25 cellular contexts compared by ENCODE assay signal in the genomic region with DNA sequence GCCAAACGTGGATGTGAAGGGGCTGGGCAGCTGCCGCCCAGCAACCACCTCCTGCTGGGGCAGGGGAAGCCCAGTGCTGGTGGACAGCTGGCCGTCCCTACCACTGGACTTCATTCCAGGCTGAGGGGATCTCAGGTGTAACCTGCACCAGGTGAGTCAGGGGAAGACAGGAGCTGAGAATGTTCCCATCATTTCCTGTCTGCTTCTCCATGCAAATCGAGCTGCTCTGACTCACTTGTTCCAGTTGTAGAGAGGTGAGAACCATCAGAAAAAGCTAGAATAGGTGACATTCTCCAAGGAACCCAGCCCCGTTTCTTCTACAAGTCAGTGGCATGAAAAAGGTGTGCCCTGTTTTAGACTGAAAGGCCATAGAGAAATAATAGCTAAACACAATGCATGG. TPM values are rescaled to one million over a fixed set of nuclear protein-coding genes. Genes with fewer than 3 reads are reported as not detected.
A peak's percentile ranks its signal among the peaks of the same experiment; 100 is the strongest.
DNase-seq lines count a peak whose midpoint lies in the region; ATAC-seq, FAIRE-seq and TF ChIP-seq lines count a peak whose summit lies in the region.
"Had no signal": no experiment of that assay in that cellular context is flagged by ENCODE, and none has a peak within 500 bp of the region (broad histone marks: within the 10 kb centered on the region; RNA-seq: fewer than 3 reads in every experiment).

No MANE protein-coding gene starts in this region.

- H3K4me3 ChIP-seq in right atrium auricular region = no peak overlapping the region
- H3K4me3 ChIP-seq in heart left ventricle = no peak overlapping the region
- H3K4me3 ChIP-seq in epithelial cell of esophagus (ENCODE audit: low read length) = no peak overlapping the region
- no peak overlapping the region for H3K4me3 ChIP-seq in kidney (ENCODE audit: low read length in 2 of 2)
- H3K4me3 ChIP-seq in endodermal cell (ENCODE audit: low read length) = no peak overlapping the region
- H3K4me3 ChIP-seq: A549; BLaER1 treated with 17β-estradiol and CSF1 and Interleukin-3, amounts not matched to agents 10 nM and 100 nM had no signal

- no peak overlapping the region for H3K27ac Mint-ChIP-seq in activated naive CD8-positive, alpha-beta T cell treated with anti-CD3 and anti-CD28 coated beads, Interleukin-2, amount 50 U/mL, for 24 hours
- no peak overlapping the region for H3K27ac Mint-ChIP-seq in endodermal cell
- H3K27ac Mint-ChIP-seq: CD4-positive, alpha-beta T cell had no signal

- 65 to 77% (median 69%) methylated on average over 5 of the region's 5 CpGs for WGBS in heart left ventricle, 4 donors
- WGBS in endodermal cell (ENCODE audit: insufficient coverage in 1 of 2, insufficient read length in 1 of 2), 2 experiments = 65 to 79% methylated on average over 2 to 5 of the region's 5 CpGs

- H3K9me3 ChIP-seq in right atrium auricular region (peaks cover 0 to 5% of the 10 kb centered on the region in 2 donors), heart left ventricle (peaks cover 0 to 16% (median 2%) of the 10 kb centered on the region in 12 donors), kidney (ENCODE audit: control insufficient read depth in 1 of 2, low read length in 2 of 2) (peaks cover 0 to 4% of the 10 kb centered on the region in 2 donors), endodermal cell (ENCODE audit: control insufficient read depth, low read length) (no peaks in the 10 kb centered on the region)
- H3K9me3 ChIP-seq: A549 had no signal

- H3K36me3 Mint-ChIP-seq in activated naive CD8-positive, alpha-beta T cell treated with anti-CD3 and anti-CD28 coated beads, Interleukin-2, amount 50 U/mL, for 24 hours (ENCODE audit: low read depth) = no peaks in the 10 kb centered on the region
- no peaks in the 10 kb centered on the region for H3K36me3 Mint-ChIP-seq in endodermal cell (ENCODE audit: low read depth)

- DNase-seq in right atrium auricular region (ENCODE audit: low spot score) = peak; percentile 43
- no peak for DNase-seq in heart left ventricle
- peak; percentile 77 for DNase-seq in epithelial cell of esophagus (ENCODE audit: low read depth)
- DNase-seq in kidney = peak; percentile 55
- no peak for DNase-seq in activated naive CD8-positive, alpha-beta T cell treated with anti-CD3 and anti-CD28 coated beads, Interleukin-2, amount 50 U/mL, for 24 hours
- DNase-seq in NCI-H187 treated with DMSO at 0.1 percent for 48 hours (lab: John Stamatoyannopoulos, UW) = no peak
- no peak for DNase-seq in endodermal cell
- DNase-seq: AML-193; CD4-positive, alpha-beta T cell; GOT3; HCEC 1CT; KBM-7; MM.1S; NCI-H187; NCI-H2171 treated with DMSO at 0.1 percent for 48 hours; NCI-H524; NCI-H748 treated with DMSO at 0.1 percent for 48 hours; NK-92 treated with Interleukin-12 subunit alpha and Interleukin-12 subunit beta, amount 100 ng/mL, for 24 hours; RPMI8226; SHP77 treated with DMSO at 0.1 percent for 48 hours had no signal

- H3K4me1 ChIP-seq in right atrium auricular region (no peaks in the 10 kb centered on the region), heart left ventricle (no peaks in the 10 kb centered on the region), kidney (ENCODE audit: control insufficient read depth in 1 of 2, insufficient read depth in 1 of 2, low read depth in 1 of 2, low read length in 2 of 2) (no peaks in the 10 kb centered on the region), endodermal cell (ENCODE audit: control insufficient read depth, insufficient read depth, low read length) (no peaks in the 10 kb centered on the region)
- H3K4me1 ChIP-seq: BLaER1 treated with 17β-estradiol and CSF1 and Interleukin-3, amounts not matched to agents 10 nM and 100 nM had no signal

- no peak for TF ChIP-seq CTCF in right atrium auricular region (IDR thresholded peaks at IDR 0.05)
- TF ChIP-seq CTCF in heart left ventricle (IDR thresholded peaks at IDR 0.05) = no peak
- no peak for TF ChIP-seq CTCF in epithelial cell of esophagus (IDR thresholded peaks at IDR 0.05; ENCODE audit: insufficient read depth, low read depth, low read length, missing control alignments)
- TF ChIP-seq CTCF in kidney (IDR thresholded peaks at IDR 0.05; ENCODE audit: borderline replicate concordance, extremely low read depth, insufficient read depth) = no peak
- no peak for TF ChIP-seq CTCF in endodermal cell (conservative IDR thresholded peaks at IDR 0.05)

- H3K27me3 ChIP-seq in right atrium auricular region (no peaks in the 10 kb centered on the region), heart left ventricle (peaks cover 0 to 20% (median 3%) of the 10 kb centered on the region in 9 donors), endodermal cell (ENCODE audit: control insufficient read depth, insufficient read depth, low read length, poor library complexity, severe bottlenecking) (peaks cover 27% of the 10 kb centered on the region)
- H3K27me3 ChIP-seq: BLaER1 treated with 17β-estradiol and CSF1 and Interleukin-3, amounts not matched to agents 10 nM and 100 nM had no signal

- no peak for TF ChIP-seq POLR2A in heart left ventricle (IDR thresholded peaks at IDR 0.05)

- H3K4me1 Mint-ChIP-seq in activated naive CD8-positive, alpha-beta T cell treated with anti-CD3 and anti-CD28 coated beads, Interleukin-2, amount 50 U/mL, for 24 hours = no peaks in the 10 kb centered on the region
- H3K4me1 Mint-ChIP-seq in endodermal cell = peaks cover 11% of the 10 kb centered on the region

- H3K27me3 Mint-ChIP-seq in activated naive CD8-positive, alpha-beta T cell treated with anti-CD3 and anti-CD28 coated beads, Interleukin-2, amount 50 U/mL, for 24 hours = peaks cover 19% of the 10 kb centered on the region
- peaks cover 35% of the 10 kb centered on the region for H3K27me3 Mint-ChIP-seq in endodermal cell (ENCODE audit: insufficient read depth)

- H3K9me3 Mint-ChIP-seq in activated naive CD8-positive, alpha-beta T cell treated with anti-CD3 and anti-CD28 coated beads, Interleukin-2, amount 50 U/mL, for 24 hours = no peaks in the 10 kb centered on the region
- peaks cover 19% of the 10 kb centered on the region for H3K9me3 Mint-ChIP-seq in endodermal cell

- intact Hi-C loops in heart left ventricle (cut with DNase I) (loop anchor here in 1 of 10 donors (10.0 kb wide), 1 partner anchor 562 kb away; no protein-coding TSS in a partner anchor), kidney (cut with DNase I) (no loop called here)

- H3K27ac ChIP-seq in right atrium auricular region = no peak overlapping the region
- no peak overlapping the region for H3K27ac ChIP-seq in heart left ventricle
- no peak overlapping the region for H3K27ac ChIP-seq in kidney (ENCODE audit: low read depth in 2 of 2, low read length in 2 of 2)
- no peak overlapping the region for H3K27ac ChIP-seq in endodermal cell (ENCODE audit: low read depth, low read length)
- H3K27ac ChIP-seq: A549; BLaER1 treated with 17β-estradiol and CSF1 and Interleukin-3, amounts not matched to agents 10 nM and 100 nM had no signal

- H3K36me3 ChIP-seq in right atrium auricular region = no peaks in the 10 kb centered on the region
- no peaks in the 10 kb centered on the region for H3K36me3 ChIP-seq in heart left ventricle
- no peaks in the 10 kb centered on the region for H3K36me3 ChIP-seq in kidney (ENCODE audit: control insufficient read depth in 1 of 2, insufficient read depth in 2 of 2, low read length in 2 of 2)
- no peaks in the 10 kb centered on the region for H3K36me3 ChIP-seq in endodermal cell (ENCODE audit: control insufficient read depth, insufficient read depth, low read length)
- H3K36me3 ChIP-seq: BLaER1 treated with 17β-estradiol and CSF1 and Interleukin-3, amounts not matched to agents 10 nM and 100 nM had no signal

- no peak overlapping the region for H3K4me3 Mint-ChIP-seq in activated naive CD8-positive, alpha-beta T cell treated with anti-CD3 and anti-CD28 coated beads, Interleukin-2, amount 50 U/mL, for 24 hours
- H3K4me3 Mint-ChIP-seq in endodermal cell = no peak overlapping the region
- H3K4me3 Mint-ChIP-seq: CD4-positive, alpha-beta T cell had no signal

- H3K9ac ChIP-seq in kidney (ENCODE audit: low read length in 2 of 2) (no peak overlapping the region), endodermal cell (ENCODE audit: extremely low read depth, low read length, poor library complexity, severe bottlenecking) (no peak overlapping the region)
- H3K9ac ChIP-seq: BLaER1 treated with 17β-estradiol and CSF1 and Interleukin-3, amounts not matched to agents 10 nM and 100 nM had no signal

- ATAC-seq in heart left ventricle = no peak
- ATAC-seq in activated naive CD8-positive, alpha-beta T cell treated with anti-CD3 and anti-CD28 coated beads, Interleukin-2, amount 50 U/mL, for 24 hours = no peak
- ATAC-seq: A549 had no signal

- FAIRE-seq in kidney (lab: Jason Lieb, UNC) = no peak
- FAIRE-seq: A549, D721Med, G401.6 had no signal

RNA-seq across cellular contexts. Expression of a gene that starts 21.8 kb away (rescaled TPM):
- not detected for total RNA-seq in right atrium auricular region
- not detected for total RNA-seq in heart left ventricle
- polyA plus RNA-seq in heart left ventricle = not detected
- not detected for total RNA-seq in kidney
- not detected for polyA plus RNA-seq in kidney (ENCODE audit: insufficient read depth, low read depth, low replicate concordance)
- total RNA-seq in endodermal cell = under 1 TPM in 1 of 2 donors, not detected in 1; 0.35 TPM
- 2.9 TPM for polyA plus RNA-seq in endodermal cell (2013, experiment 1 of 2)
- 2.2 TPM for polyA plus RNA-seq in endodermal cell (2013, experiment 2 of 2)
- total RNA-seq: LHCN-M2 had no signal

Comparison
In these comparisons a context has a peak if more than half of its experiments do, and no peak if none do; other contexts are left out.
1. DNase-seq: peak in right atrium auricular region (single experiment), epithelial cell of esophagus (single experiment) and kidney (single experiment); none in heart left ventricle (0 of 5), activated naive CD8-positive, alpha-beta T cell treated with anti-CD3 and anti-CD28 coated beads, Interleukin-2, amount 50 U/mL, for 24 hours (single experiment), NCI-H187 treated with DMSO at 0.1 percent for 48 hours (single experiment) and endodermal cell (single experiment).